In the genomic region with DNA sequence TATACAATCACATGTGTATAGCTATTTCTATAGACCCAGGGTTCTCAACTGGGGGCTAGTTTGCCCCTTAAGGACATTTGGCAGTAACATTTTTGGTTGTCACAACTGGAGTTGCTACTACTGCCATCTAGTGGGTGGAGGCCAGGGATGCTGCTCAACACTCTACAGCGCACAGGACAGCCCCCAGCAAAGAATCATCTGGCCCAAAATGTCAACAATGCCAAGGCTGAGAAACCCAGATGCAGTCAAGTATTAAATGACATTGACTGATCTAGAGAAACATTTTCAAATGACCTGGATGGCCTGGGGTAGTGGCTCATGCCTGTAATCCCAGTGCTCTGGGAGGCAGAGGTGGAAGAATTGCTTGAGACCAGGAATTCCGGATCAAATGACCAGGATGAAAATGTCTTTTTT, we compare ENCODE assay signal across 7 cellular contexts. TPM values are rescaled to one million over a fixed set of nuclear protein-coding genes. Genes with fewer than 3 reads are reported as not detected.
DNase-seq lines count a peak whose midpoint lies in the region; ATAC-seq, FAIRE-seq and TF ChIP-seq lines count a peak whose summit lies in the region.

No MANE protein-coding gene starts in this region.

- no peak overlapping the region for H3K9ac ChIP-seq in HCT116 (ENCODE audit: low read length)

- TF ChIP-seq CTCF in GM12864 (IDR thresholded peaks at IDR 0.05; ENCODE audit: low read depth, low read length, missing control alignments) (peak; percentile 76), HCT116 (IDR thresholded peaks at IDR 0.05 in 2 of 3, conservative IDR thresholded peaks at IDR 0.05 in 1 of 3; ENCODE audit: borderline replicate concordance in 1 of 3, insufficient read depth in 1 of 3, low read depth in 2 of 3, low read length in 2 of 3) (peak in 2 of 3 experiments; percentile 87 to 88; a peak in 5 of 6 replicates), pancreas (IDR thresholded peaks at IDR 0.05) (peak; percentile 33 to 42 (median 38))

- H3K27me3 Mint-ChIP-seq in effector memory CD8-positive, alpha-beta T cell, result no peaks in the 10 kb centered on the region

- no TSS peak for BruUV-seq in HCT116 (replicated peaks; lab: Mats Ljungman, UMichigan)

- H3K9me3 Mint-ChIP-seq in effector memory CD8-positive, alpha-beta T cell, result no peaks in the 10 kb centered on the region

- no peak for TF ChIP-seq POLR2A in HCT116 (IDR thresholded peaks at IDR 0.05; ENCODE audit: borderline replicate concordance, extremely low read depth, insufficient read depth, insufficient read length)

- no peaks in the 10 kb centered on the region for H3K9me2 ChIP-seq in HCT116 (ENCODE audit: insufficient read depth)

- H3K27me3 ChIP-seq in HCT116 (ENCODE audit: insufficient read depth, low read length) (no peaks in the 10 kb centered on the region), pancreas (no peaks in the 10 kb centered on the region)

- ATAC-seq in HCT116, result peak; percentile 35
- peak; percentile 67 for ATAC-seq in effector memory CD8-positive, alpha-beta T cell (replicated peaks)
- peak in 1 of 4 donors; percentile 26 for ATAC-seq in pancreas

- CTCF ChIA-PET in HCT116 (lab: Charles Lee), result interaction anchor here (0.5 to 1.3 kb wide), 8 partner anchors 9 to 1198 kb away, joined by 3 to 7 read pairs (median 4); no protein-coding TSS in a partner anchor

- no peaks in the 10 kb centered on the region for H4K20me1 ChIP-seq in HCT116 (ENCODE audit: insufficient read depth)

- no peak overlapping the region for H3K4me3 Mint-ChIP-seq in effector memory CD8-positive, alpha-beta T cell

- DNase-seq in GM12864 (ENCODE audit: low read depth), result peak; percentile 40
- DNase-seq in HCT116 (ENCODE audit: low read depth, low spot score), result no peak
- peak; percentile 77 for DNase-seq in NCI-H2171 treated with DMSO at 0.1 percent for 48 hours (lab: John Stamatoyannopoulos, UW)
- peak; percentile 64 for DNase-seq in activated CD4-positive, alpha-beta T cell treated with anti-CD3 and anti-CD28 coated beads, Interleukin-2, amount 50 U/mL, for 1 hour
- peak; percentile 66 to 73 (median 68) for DNase-seq in effector memory CD8-positive, alpha-beta T cell
- DNase-seq in pancreas, result peak in 2 of 6 donors; percentile 41 to 54
- DNase-seq in GM03348 (ENCODE audit: low spot score), result no peak

- H3K9me3 ChIP-seq in HCT116 (ENCODE audit: control insufficient read depth in 1 of 2, insufficient read depth in 1 of 2, low read depth in 1 of 2, low read length in 2 of 2) (no peaks in the 10 kb centered on the region), pancreas (no peaks in the 10 kb centered on the region)

- no peak for FAIRE-seq in pancreas (lab: Jason Lieb, UNC)

- H3K27ac ChIP-seq in HCT116 (ENCODE audit: low read depth, low read length) (no peak overlapping the region), pancreas (peak overlapping the region in 1 of 4 donors; percentile 33)

- RAD21 ChIA-PET in HCT116 (lab: Charles Lee; ENCODE audit: low non-redundant PET in 1 of 2, low total read pairs in 2 of 2, uncharacterized antibody in 2 of 2, unreplicated experiment in 2 of 2), result interaction anchor here (0.7 kb wide), 2 partner anchors 54 to 1099 kb away, joined by 3 to 4 read pairs; no protein-coding TSS in a partner anchor

- peak overlapping the region in 1 of 2 donors; percentile 45 for H3K27ac Mint-ChIP-seq in effector memory CD8-positive, alpha-beta T cell

- H3K4me1 ChIP-seq in HCT116 (ENCODE audit: control insufficient read depth in 1 of 2, insufficient read depth in 2 of 2, low read length in 2 of 2) (peaks cover 42 to 70% of the 10 kb centered on the region in 2 experiments), pancreas (peaks cover 22 to 45% (median 44%) of the 10 kb centered on the region in 3 donors)

- no peak overlapping the region for H2AFZ ChIP-seq in HCT116 (ENCODE audit: low read depth, low read length, poor library complexity, severe bottlenecking)

- peaks cover 48% of the 10 kb centered on the region for H3K79me2 ChIP-seq in HCT116 (ENCODE audit: insufficient read depth, low read length)

- intact Hi-C loops in HCT116 (cut with micrococcal nuclease) (no loop called here), pancreas (cut with DNase I) (no loop called here)

- H3K4me3 ChIP-seq in GM12864 (ENCODE audit: low read depth, low read length) (no peak overlapping the region), HCT116 (replicated peaks in 1 of 2; ENCODE audit: low read depth in 1 of 2, low read length in 2 of 2) (no peak overlapping the region), pancreas (no peak overlapping the region)

- no peak overlapping the region for H3K4me2 ChIP-seq in HCT116 (ENCODE audit: low read length)

- peak; percentile 36; the same call in 1 of the 2 replicates for TF ChIP-seq RAD21 in HCT116 (IDR thresholded peaks at IDR 0.05; ENCODE audit: low read depth)

- 0 out of 4 replicates have a peak, but pooled peaks cover 0 to 6% of the 10 kb centered on the region in 2 experiments for H3K36me3 ChIP-seq in HCT116 (ENCODE audit: control insufficient read depth in 1 of 2, insufficient read depth in 2 of 2, low read length in 2 of 2)
- H3K36me3 ChIP-seq in pancreas, result peaks cover 0 to 7% (median 0%) of the 10 kb centered on the region in 3 donors

- H3K4me1 Mint-ChIP-seq in effector memory CD8-positive, alpha-beta T cell (ENCODE audit: low read depth in 2 of 2), result peaks cover 41 to 51% of the 10 kb centered on the region in 2 donors

- peaks cover 34% of the 10 kb centered on the region for H3K36me3 Mint-ChIP-seq in effector memory CD8-positive, alpha-beta T cell (ENCODE audit: insufficient read depth)

- POLR2A ChIA-PET in HCT116 (lab: Charles Lee), result no interaction called here

- WGBS in pancreas, 2 donors, result 40 to 47% methylated on average over 2 of the region's 2 CpGs

TF ChIP-seq in HCT116, 20 proteins besides CTCF, POLR2A, EP300 and RAD21 (continues in another document):
- no peak for TF ChIP-seq ELF1 (IDR thresholded peaks at IDR 0.05; ENCODE audit: borderline replicate concordance, low read depth)
- TF ChIP-seq, protein P1, sequence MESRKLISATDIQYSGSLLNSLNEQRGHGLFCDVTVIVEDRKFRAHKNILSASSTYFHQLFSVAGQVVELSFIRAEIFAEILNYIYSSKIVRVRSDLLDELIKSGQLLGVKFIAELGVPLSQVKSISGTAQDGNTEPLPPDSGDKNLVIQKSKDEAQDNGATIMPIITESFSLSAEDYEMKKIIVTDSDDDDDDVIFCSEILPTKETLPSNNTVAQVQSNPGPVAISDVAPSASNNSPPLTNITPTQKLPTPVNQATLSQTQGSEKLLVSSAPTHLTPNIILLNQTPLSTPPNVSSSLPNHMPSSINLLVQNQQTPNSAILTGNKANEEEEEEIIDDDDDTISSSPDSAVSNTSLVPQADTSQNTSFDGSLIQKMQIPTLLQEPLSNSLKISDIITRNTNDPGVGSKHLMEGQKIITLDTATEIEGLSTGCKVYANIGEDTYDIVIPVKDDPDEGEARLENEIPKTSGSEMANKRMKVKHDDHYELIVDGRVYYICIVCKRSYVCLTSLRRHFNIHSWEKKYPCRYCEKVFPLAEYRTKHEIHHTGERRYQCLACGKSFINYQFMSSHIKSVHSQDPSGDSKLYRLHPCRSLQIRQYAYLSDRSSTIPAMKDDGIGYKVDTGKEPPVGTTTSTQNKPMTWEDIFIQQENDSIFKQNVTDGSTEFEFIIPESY (IDR thresholded peaks at IDR 0.05; ENCODE audit: extremely low read depth, insufficient replicate concordance, low read length), result no peak
- TF ChIP-seq YY1 (IDR thresholded peaks at IDR 0.05; ENCODE audit: extremely low read depth, insufficient replicate concordance, low read depth, low read length), result peak; percentile 19
- TF ChIP-seq, protein P2, sequence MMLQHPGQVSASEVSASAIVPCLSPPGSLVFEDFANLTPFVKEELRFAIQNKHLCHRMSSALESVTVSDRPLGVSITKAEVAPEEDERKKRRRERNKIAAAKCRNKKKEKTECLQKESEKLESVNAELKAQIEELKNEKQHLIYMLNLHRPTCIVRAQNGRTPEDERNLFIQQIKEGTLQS (IDR thresholded peaks at IDR 0.05), result no peak
- peak; percentile 48; the same call in 1 of the 2 replicates for TF ChIP-seq SRF (IDR thresholded peaks at IDR 0.05; ENCODE audit: low read depth)
- TF ChIP-seq CEBPB (IDR thresholded peaks at IDR 0.05; ENCODE audit: low read depth), result peak; percentile 24; the same call in 1 of the 2 replicates
- TF ChIP-seq, protein P3, sequence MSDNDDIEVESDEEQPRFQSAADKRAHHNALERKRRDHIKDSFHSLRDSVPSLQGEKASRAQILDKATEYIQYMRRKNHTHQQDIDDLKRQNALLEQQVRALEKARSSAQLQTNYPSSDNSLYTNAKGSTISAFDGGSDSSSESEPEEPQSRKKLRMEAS (IDR thresholded peaks at IDR 0.05), result no peak
- TF ChIP-seq ZFX (IDR thresholded peaks at IDR 0.05), result no peak
- TF ChIP-seq POLR2AphosphoS5 (IDR thresholded peaks at IDR 0.05; ENCODE audit: low read depth, low read length), result no peak
- no peak for TF ChIP-seq FOSL1 (IDR thresholded peaks at IDR 0.05; ENCODE audit: low read depth)
- no peak for TF ChIP-seq SIN3A (IDR thresholded peaks at IDR 0.05; ENCODE audit: low read depth)
- TF ChIP-seq EGR1 (IDR thresholded peaks at IDR 0.05; ENCODE audit: low read depth), result no peak

RNA-seq across cellular contexts. Expression of a gene that starts 5.8 kb away (rescaled TPM):
- total RNA-seq in HCT116 (2021; ENCODE audit: unreplicated experiment), result 97.0 TPM
- polyA plus RNA-seq in HCT116 (2012), result 54.9 and 72.2 TPM in 2 replicates
- 10 to 100 TPM; 36.3 to 55.2 (median 44.5) TPM for total RNA-seq in pancreas
- 10 to 100 TPM; 23.7 to 33.2 TPM for polyA plus RNA-seq in pancreas

RNA-seq across cellular contexts. Expression of a gene that starts 38.6 kb away (rescaled TPM):
- total RNA-seq in HCT116 (2021; ENCODE audit: unreplicated experiment) (78.6 TPM), pancreas (1 to 10 TPM; 4.0 to 5.4 (median 5.1) TPM)
- 36.8 and 55.1 TPM in 2 replicates for polyA plus RNA-seq in HCT116 (2012)
- 1 to 10 TPM; 4.7 to 8.8 TPM for polyA plus RNA-seq in pancreas

RNA-seq across cellular contexts. Expression of a gene that starts 48.7 kb away (rescaled TPM):
- total RNA-seq in HCT116 (2021; ENCODE audit: unreplicated experiment) (42.6 TPM), pancreas (10 to 100 TPM; 11.3 to 34.4 (median 16.5) TPM)
- polyA plus RNA-seq in HCT116 (2012), result 14.6 and 19.7 TPM in 2 replicates
- 10 to 100 TPM; 15.2 to 16.4 TPM for polyA plus RNA-seq in pancreas

Comparison
In these comparisons a context has a peak if more than half of its experiments do, and no peak if none do; other contexts are left out.
1. DNase-seq: peak in GM12864 (single experiment), NCI-H2171 treated with DMSO at 0.1 percent for 48 hours (single experiment), activated CD4-positive, alpha-beta T cell treated with anti-CD3 and anti-CD28 coated beads, Interleukin-2, amount 50 U/mL, for 1 hour (single experiment) and effector memory CD8-positive, alpha-beta T cell (3 of 3); none in HCT116 (single experiment) and GM03348 (single experiment).
2. RNA of a gene that starts 38.6 kb away (total RNA-seq): 78.6 TPM in HCT116 (single experiment); 4.0 to 5.4 TPM in pancreas; every median in the first group is over 10 times any median in the second.
3. Peak in every context shown above with its lines, with median percentiles within 50 percentile points of each other: CTCF ChIP-seq.